ENCODE assay signal across 1 cellular context in genomic region chr9:83830426-83831071, GRCh38. TPM values are rescaled to one million over a fixed set of nuclear protein-coding genes. Genes with fewer than 3 reads are reported as not detected.
"Had no signal": no experiment of that assay in that cellular context is flagged by ENCODE, and none has a peak within 500 bp of the region (broad histone marks: within the 10 kb centered on the region; RNA-seq: fewer than 3 reads in every experiment).

No MANE protein-coding gene starts in this region.

RNA-seq across cellular contexts. Expression of gene GKAP1, which starts 13.0 kb away (rescaled TPM):
- total RNA-seq: smooth muscle cell had no signal
- polyA plus RNA-seq: smooth muscle cell had no signal
